Comparison of ENCODE assay signal across 14 cellular contexts in the genomic region with DNA sequence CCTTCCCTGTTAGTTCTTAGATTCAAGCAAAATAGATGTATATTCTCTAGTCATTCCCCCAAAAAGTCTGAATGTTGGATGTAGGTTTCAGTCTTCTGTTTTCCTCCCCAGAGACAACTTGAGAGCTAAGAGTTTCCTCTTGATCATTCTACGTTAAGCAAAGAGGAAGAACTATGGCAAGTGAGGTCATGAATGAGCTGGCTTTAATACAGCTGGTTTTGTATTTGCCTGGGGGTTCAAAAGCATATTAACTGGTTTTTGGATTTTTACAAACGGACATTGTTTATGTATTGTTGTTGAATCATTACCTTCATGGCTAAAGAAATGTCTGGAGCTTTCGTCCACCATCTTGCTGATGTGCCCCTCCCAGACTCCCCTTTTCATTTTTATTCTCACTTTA.
DNase-seq lines count a peak whose midpoint lies in the region; ATAC-seq, FAIRE-seq and TF ChIP-seq lines count a peak whose summit lies in the region.
"Had no signal": no experiment of that assay in that cellular context is flagged by ENCODE, and none has a peak within 500 bp of the region (broad histone marks: within the 10 kb centered on the region; RNA-seq: fewer than 3 reads in every experiment).

No MANE protein-coding gene starts in this region.

- no peaks in the 10 kb centered on the region for H3K4me1 ChIP-seq in A549
- H3K4me1 ChIP-seq in BLaER1 treated with 17β-estradiol and CSF1 and Interleukin-3, amounts not matched to agents 10 nM and 100 nM, result peaks cover 5 to 30% (median 12%) of the 10 kb centered on the region in 10 experiments; a peak in 10 of 20 replicates
- peaks cover 11% of the 10 kb centered on the region for H3K4me1 ChIP-seq in keratinocyte (ENCODE audit: control insufficient read depth, extremely low read depth, insufficient read depth, low read length)
- no peaks in the 10 kb centered on the region for H3K4me1 ChIP-seq in mucosa of descending colon (ENCODE audit: low read depth)
- H3K4me1 ChIP-seq: BE2C, HAP-1 had no signal

- H3K4me3 ChIP-seq in A549, result no peak overlapping the region
- no peak overlapping the region for H3K4me3 ChIP-seq in BLaER1 treated with 17β-estradiol and CSF1 and Interleukin-3, amounts not matched to agents 10 nM and 100 nM
- no peak overlapping the region for H3K4me3 ChIP-seq in bronchial epithelial cell (ENCODE audit: low read depth, low read length)
- H3K4me3 ChIP-seq in keratinocyte (ENCODE audit: control insufficient read depth in 2 of 3, extremely low read depth in 1 of 3, insufficient read depth in 2 of 3, low read depth in 1 of 3, low read length in 3 of 3), result no peak overlapping the region
- no peak overlapping the region for H3K4me3 ChIP-seq in mucosa of descending colon
- H3K4me3 ChIP-seq: GM23248, HAP-1 had no signal

- H3K9me1 ChIP-seq in keratinocyte (ENCODE audit: control insufficient read depth, extremely low read depth, insufficient read depth, low read length), result no peaks in the 10 kb centered on the region

- dilution Hi-C loops in keratinocyte (cut with MboI; ENCODE audit: extremely low pct_ligation_motif_present, low sequenced_read_pairs), result no loop called here

- no peak for TF ChIP-seq RAD21 in A549 (conservative IDR thresholded peaks at IDR 0.05 in 1 of 2, IDR thresholded peaks at IDR 0.05 in 1 of 2)

- TF ChIP-seq CTCF in A549 (IDR thresholded peaks at IDR 0.05) (no peak), bronchial epithelial cell (IDR thresholded peaks at IDR 0.05; ENCODE audit: insufficient read depth, low read length, severe bottlenecking) (no peak), keratinocyte (optimal IDR thresholded peaks at IDR 0.05 in 1 of 3, IDR thresholded peaks at IDR 0.05 in 1 of 3, conservative IDR thresholded peaks at IDR 0.05 in 1 of 3; ENCODE audit: extremely low read depth in 1 of 3, insufficient read depth in 2 of 3, low read length in 3 of 3) (no peak), mucosa of descending colon (IDR thresholded peaks at IDR 0.05) (no peak)

- CTCF ChIA-PET in A549 (lab: Yijun Ruan, JAX), result no interaction called here

- DNase-seq in A549 (ENCODE audit: low read depth in 1 of 2, low spot score in 1 of 2) (no peak), bronchial epithelial cell (ENCODE audit: low read depth) (peak; percentile 60), keratinocyte (ENCODE audit: low read depth, low spot score) (no peak), NCI-H2227 (lab: John Stamatoyannopoulos, UW; ENCODE audit: unreplicated experiment) (no peak), mucosa of descending colon (no peak)
- DNase-seq: ACHN; BE2C; CD4-positive, alpha-beta memory T cell; DMS79 treated with DMSO at 0.1 percent for 48 hours; GF-D8; GM23248 had no signal

- ATAC-seq in A549 (no peak), mucosa of descending colon (no peak)

- FAIRE-seq in A549 (lab: Jason Lieb, UNC) (peak; percentile 96), bronchial epithelial cell (lab: Jason Lieb, UNC) (no peak), keratinocyte (lab: Jason Lieb, UNC) (peak; percentile 70)
- FAIRE-seq: GM19239 had no signal

- POLR2A ChIA-PET in A549 (lab: Yijun Ruan, JAX), result no interaction called here

- no peaks in the 10 kb centered on the region for H4K20me1 ChIP-seq in BLaER1 treated with 17β-estradiol and CSF1 and Interleukin-3, amounts not matched to agents 10 nM and 100 nM
- no peaks in the 10 kb centered on the region for H4K20me1 ChIP-seq in keratinocyte (ENCODE audit: control insufficient read depth, extremely low read depth, insufficient read depth, low read length)

- TF ChIP-seq POLR2A in A549 (IDR thresholded peaks at IDR 0.05; ENCODE audit: low read length), result no peak

- H3K27me3 ChIP-seq in BLaER1 treated with 17β-estradiol and CSF1 and Interleukin-3, amounts not matched to agents 10 nM and 100 nM, result peaks cover 9 to 99% (median 85%) of the 10 kb centered on the region in 11 experiments; a peak in 21 of 22 replicates
- no peaks in the 10 kb centered on the region for H3K27me3 ChIP-seq in bronchial epithelial cell (ENCODE audit: control insufficient read depth, insufficient read depth, low read length)
- H3K27me3 ChIP-seq in keratinocyte (ENCODE audit: control insufficient read depth, extremely low read depth, insufficient read depth, low read length), result no peaks in the 10 kb centered on the region
- H3K27me3 ChIP-seq: BE2C had no signal

- intact Hi-C loops in mucosa of descending colon (cut with DNase I, micrococcal nuclease), result no loop called here

- no peak overlapping the region for H3K9ac ChIP-seq in BLaER1 treated with 17β-estradiol and CSF1 and Interleukin-3, amounts not matched to agents 10 nM and 100 nM
- no peak overlapping the region for H3K9ac ChIP-seq in keratinocyte (ENCODE audit: control insufficient read depth, extremely low read depth, insufficient read depth, low read length)
- H3K9ac ChIP-seq: GM23248 had no signal

- H3K27ac ChIP-seq in A549, result no peak overlapping the region
- no peak overlapping the region; a peak in 1 of 22 replicates for H3K27ac ChIP-seq in BLaER1 treated with 17β-estradiol and CSF1 and Interleukin-3, amounts not matched to agents 10 nM and 100 nM
- H3K27ac ChIP-seq in keratinocyte (ENCODE audit: control insufficient read depth, insufficient read depth, low read length), result no peak overlapping the region
- H3K27ac ChIP-seq: GM23248 had no signal

- WGBS in A549 (ENCODE audit: missing lambda C conversion rate), result 25% methylated on average over 3 of the region's 3 CpGs

- no peaks in the 10 kb centered on the region for H3K36me3 ChIP-seq in BLaER1 treated with 17β-estradiol and CSF1 and Interleukin-3, amounts not matched to agents 10 nM and 100 nM
- H3K36me3 ChIP-seq in bronchial epithelial cell (ENCODE audit: control insufficient read depth, insufficient read depth, low read length) (no peaks in the 10 kb centered on the region), keratinocyte (ENCODE audit: control insufficient read depth in 2 of 2, extremely low read depth in 1 of 2, insufficient read depth in 2 of 2, low read length in 2 of 2) (no peaks in the 10 kb centered on the region), mucosa of descending colon (ENCODE audit: low read depth) (no peaks in the 10 kb centered on the region)
- H3K36me3 ChIP-seq: BE2C, HAP-1 had no signal

- H3K79me2 ChIP-seq in keratinocyte (ENCODE audit: control insufficient read depth, insufficient read depth, low read length), result no peaks in the 10 kb centered on the region

- H2AFZ ChIP-seq in keratinocyte (ENCODE audit: control insufficient read depth, low read length), result peak overlapping the region; percentile 47
- H2AFZ ChIP-seq: GM23248 had no signal

- H3K9me3 ChIP-seq in A549, result no peaks in the 10 kb centered on the region
- no peaks in the 10 kb centered on the region for H3K9me3 ChIP-seq in BLaER1 treated with 17β-estradiol and CSF1 and Interleukin-3, amounts not matched to agents 10 nM and 100 nM (replicated peaks in 1 of 11)
- no peaks in the 10 kb centered on the region for H3K9me3 ChIP-seq in keratinocyte (ENCODE audit: control insufficient read depth, low read depth, low read length)
- H3K9me3 ChIP-seq in mucosa of descending colon, result no peaks in the 10 kb centered on the region
- H3K9me3 ChIP-seq: BE2C, HAP-1 had no signal

- H3K4me2 ChIP-seq in A549 (no peak overlapping the region), keratinocyte (ENCODE audit: control insufficient read depth, extremely low read depth, insufficient read depth, low read depth, low read length) (peak overlapping the region; percentile 20)
- peak overlapping the region in 8 of 11 experiments; percentile 10 to 61 (median 31); a peak in 12 of 22 replicates for H3K4me2 ChIP-seq in BLaER1 treated with 17β-estradiol and CSF1 and Interleukin-3, amounts not matched to agents 10 nM and 100 nM

- TF ChIP-seq EP300 in A549 (IDR thresholded peaks at IDR 0.05), result no peak

TF ChIP-seq in A549, 52 proteins besides CTCF, POLR2A, EP300 and RAD21:
- TF ChIP-seq MAX (IDR thresholded peaks at IDR 0.05) (no peak), CHD2 (IDR thresholded peaks at IDR 0.05; ENCODE audit: low read length, partially characterized antibody) (no peak)
- TF ChIP-seq, protein P1, sequence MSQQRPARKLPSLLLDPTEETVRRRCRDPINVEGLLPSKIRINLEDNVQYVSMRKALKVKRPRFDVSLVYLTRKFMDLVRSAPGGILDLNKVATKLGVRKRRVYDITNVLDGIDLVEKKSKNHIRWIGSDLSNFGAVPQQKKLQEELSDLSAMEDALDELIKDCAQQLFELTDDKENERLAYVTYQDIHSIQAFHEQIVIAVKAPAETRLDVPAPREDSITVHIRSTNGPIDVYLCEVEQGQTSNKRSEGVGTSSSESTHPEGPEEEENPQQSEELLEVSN (IDR thresholded peaks at IDR 0.05; ENCODE audit: borderline replicate concordance, low read depth), result no peak
